ENCODE assay signal across 20 cellular contexts in genomic region chr12:118446247-118446646, GRCh38.
DNase-seq lines count a peak whose midpoint lies in the region; ATAC-seq and TF ChIP-seq lines count a peak whose summit lies in the region.
"Had no signal": no experiment of that assay in that cellular context is flagged by ENCODE, and none has a peak within 500 bp of the region (broad histone marks: within the 10 kb centered on the region; RNA-seq: fewer than 3 reads in every experiment).

No MANE protein-coding gene starts in this region.

- no peak overlapping the region for H3K23ac ChIP-seq in H9 (ENCODE audit: insufficient read length, low read depth, low read length)

- DNase-seq in H9 (no peak), PC-3 (no peak), epithelial cell of proximal tubule (ENCODE audit: low read depth) (no peak), A673 (ENCODE audit: low spot score) (no peak), SHP77 treated with DMSO at 0.1 percent for 48 hours (lab: John Stamatoyannopoulos, UW) (no peak), epidermal melanocyte (ENCODE audit: insufficient read length, low spot score) (no peak)
- DNase-seq: ACHN; CD4-positive, alpha-beta memory T cell; DMS79; GDM1; GOT3; Kasumi-1; NCI-H1417 treated with DMSO at 0.1 percent for 48 hours; NCI-H2029 treated with DMSO at 0.1 percent for 48 hours; NCI-H524 treated with DMSO at 0.1 percent for 48 hours; Peyer's patch; SJCRH30 had no signal

- no peaks in the 10 kb centered on the region for H3K36me3 ChIP-seq in PC-3 (ENCODE audit: low read depth, low read length)
- H3K36me3 ChIP-seq in A673 (ENCODE audit: insufficient read depth, low read length, poor library complexity, severe bottlenecking), result no peaks in the 10 kb centered on the region
- H3K36me3 ChIP-seq: Peyer's patch, SJCRH30 had no signal

- H3K14ac ChIP-seq in H9 (ENCODE audit: insufficient read depth, low read length), result no peak overlapping the region

- H3F3A ChIP-seq in PC-3 (ENCODE audit: low read length, unreplicated experiment), result no peaks in the 10 kb centered on the region

- H3K9me3 ChIP-seq in H9 (ENCODE audit: control insufficient read depth, low read depth, low read length) (no peaks in the 10 kb centered on the region), PC-3 (ENCODE audit: low read length) (no peaks in the 10 kb centered on the region), A673 (ENCODE audit: low read depth, low read length, poor library complexity, severe bottlenecking) (no peaks in the 10 kb centered on the region)
- H3K9me3 ChIP-seq: Peyer's patch, SJCRH30 had no signal

- H3K4ac ChIP-seq in H9 (ENCODE audit: low read depth, low read length), result no peak overlapping the region

- WGBS in H9 (ENCODE audit: extremely low coverage, insufficient read length, low lambda C conversion rate), result no CpG with 5 or more reads among the region's 4 CpGs

- H2BK20ac ChIP-seq in H9 (ENCODE audit: low read depth, low read length, poor library complexity, severe bottlenecking), result no peak overlapping the region

- ATAC-seq in PC-3, result no peak; the same call in 1 of the 2 replicates
- no peak for ATAC-seq in HG03280 (IDR thresholded peaks at IDR 0.05; ENCODE audit: unreplicated experiment)

- H3K4me1 Mint-ChIP-seq in H9, result peaks cover 3% of the 10 kb centered on the region in 2 experiments; a peak in 3 of 4 replicates
- H3K4me1 Mint-ChIP-seq: B cell; CD4-positive, alpha-beta memory T cell had no signal

- H3K9me2 ChIP-seq in PC-3 (replicated peaks; ENCODE audit: low read length), result no peaks in the 10 kb centered on the region

- no peaks in the 10 kb centered on the region for H3K27me3 Mint-ChIP-seq in H9 (ENCODE audit: low read depth)

- no peak overlapping the region for H2BK120ac ChIP-seq in H9 (ENCODE audit: low read depth, low read length, poor library complexity, severe bottlenecking)

- BruUV-seq in PC-3 (replicated peaks; lab: Mats Ljungman, UMichigan) (no TSS peak), A673 (replicated peaks; lab: Mats Ljungman, UMichigan) (no TSS peak)

- peaks cover 5 to 7% of the 10 kb centered on the region in 2 experiments; a peak in 1 of 5 replicates for H3K9me3 Mint-ChIP-seq in H9

- POLR2A ChIA-PET in PC-3 (lab: Charles Lee; ENCODE audit: unreplicated experiment), result no interaction called here
- POLR2A ChIA-PET in A673 (lab: Charles Lee; ENCODE audit: low non-redundant PET), result no interaction called here

- H3K79me2 ChIP-seq in H9 (ENCODE audit: insufficient read depth, low read length) (no peaks in the 10 kb centered on the region), PC-3 (ENCODE audit: low read length) (no peaks in the 10 kb centered on the region)

- H3K23me2 ChIP-seq in H9 (ENCODE audit: insufficient read length, low read depth, low read length, poor library complexity, severe bottlenecking), result no peaks in the 10 kb centered on the region

- H3K4me1 ChIP-seq in H9 (ENCODE audit: insufficient read depth, low read length), result no peaks in the 10 kb centered on the region
- no peaks in the 10 kb centered on the region for H3K4me1 ChIP-seq in PC-3 (ENCODE audit: insufficient read depth, low read length)
- no peaks in the 10 kb centered on the region for H3K4me1 ChIP-seq in A673 (ENCODE audit: insufficient read depth, low read length, poor library complexity, severe bottlenecking)
- H3K4me1 ChIP-seq: Peyer's patch, SJCRH30 had no signal

- H4K91ac ChIP-seq in H9 (ENCODE audit: insufficient read length, low read depth, low read length), result no peak overlapping the region

- no peaks in the 10 kb centered on the region for H4K20me1 ChIP-seq in H9 (ENCODE audit: control insufficient read depth, insufficient read depth, insufficient read length)
- H4K20me1 ChIP-seq in PC-3 (ENCODE audit: low read length), result no peaks in the 10 kb centered on the region

- H3T11ph ChIP-seq in H9 (ENCODE audit: low read length), result no peak overlapping the region

- intact Hi-C loops in PC-3 (cut with micrococcal nuclease) (no loop called here), A673 (cut with micrococcal nuclease; ENCODE audit: unreplicated experiment) (no loop called here)

- no peak overlapping the region for H4K8ac ChIP-seq in H9 (replicated peaks; ENCODE audit: insufficient read length, low read depth, low read length)

- no peak overlapping the region for H2BK5ac ChIP-seq in H9 (ENCODE audit: insufficient read length, low read length)

- no peak overlapping the region for H4K5ac ChIP-seq in H9 (ENCODE audit: insufficient read length, low read depth, low read length)

- no peak overlapping the region for H3K56ac ChIP-seq in H9 (ENCODE audit: insufficient read length, low read depth, low read length)

- no peaks in the 10 kb centered on the region for H3K36me3 Mint-ChIP-seq in H9 (ENCODE audit: insufficient read depth in 1 of 3, low read depth in 3 of 3)
- H3K36me3 Mint-ChIP-seq: CD4-positive, alpha-beta memory T cell had no signal

- H2BK15ac ChIP-seq in H9 (ENCODE audit: low read depth, low read length), result no peak overlapping the region

- H3K18ac ChIP-seq in H9 (ENCODE audit: insufficient read length, low read depth, low read length), result no peak overlapping the region

- H3K27ac Mint-ChIP-seq in H9, result peak overlapping the region in 1 of 3 experiments; percentile 36; a peak in 1 of 7 replicates
- H3K27ac Mint-ChIP-seq: B cell; CD4-positive, alpha-beta memory T cell had no signal

- H3K27me3 ChIP-seq in H9 (ENCODE audit: insufficient read depth, low read length), result no peaks in the 10 kb centered on the region
- peaks cover 63% of the 10 kb centered on the region for H3K27me3 ChIP-seq in PC-3 (ENCODE audit: low read length)
- H3K27me3 ChIP-seq in A673 (replicated peaks; ENCODE audit: insufficient read depth, low read depth, low read length, poor library complexity), result peaks cover 27% of the 10 kb centered on the region
- H3K27me3 ChIP-seq: Peyer's patch, SJCRH30 had no signal

- CTCF ChIA-PET in PC-3 (lab: Charles Lee) (interaction anchor here (0.7 kb wide), 1 partner anchor 1097 kb away, joined by 5 read pairs; no protein-coding TSS in a partner anchor), A673 (lab: Charles Lee) (no interaction called here)

- no peak overlapping the region for H3K4me2 ChIP-seq in H9 (ENCODE audit: insufficient read depth, insufficient read length, low read length)
- H3K4me2 ChIP-seq in PC-3 (ENCODE audit: low read length), result no peak overlapping the region

- H3K79me1 ChIP-seq in H9 (ENCODE audit: insufficient read depth, low read depth, low read length, poor library complexity, severe bottlenecking), result no peaks in the 10 kb centered on the region

- H3K4me3 ChIP-seq in PC-3 (ENCODE audit: low read length), result no peak overlapping the region
- H3K4me3 ChIP-seq in epithelial cell of proximal tubule (ENCODE audit: low read depth, low read length), result no peak overlapping the region
- H3K4me3 ChIP-seq in A673 (ENCODE audit: low read depth, low read length, poor library complexity, severe bottlenecking), result no peak overlapping the region
- H3K4me3 ChIP-seq: Peyer's patch, SJCRH30 had no signal

- no peak overlapping the region for H2AK5ac ChIP-seq in H9 (ENCODE audit: insufficient read length, low read length)

- no peak overlapping the region for H3K9ac ChIP-seq in H9 (ENCODE audit: extremely low read depth, insufficient read length, low read length)
- no peak overlapping the region for H3K9ac ChIP-seq in PC-3 (ENCODE audit: low read length)

- H2AFZ ChIP-seq in H9 (ENCODE audit: low read length) (no peak overlapping the region), PC-3 (ENCODE audit: low read length) (no peak overlapping the region)

- H3K27ac ChIP-seq in C4-2B (no peak overlapping the region), H9 (ENCODE audit: insufficient read length, low read depth, low read length) (no peak overlapping the region), PC-3 (ENCODE audit: low read length) (no peak overlapping the region), A673 (ENCODE audit: low read depth, low read length, poor library complexity, severe bottlenecking) (no peak overlapping the region)
- H3K27ac ChIP-seq: Peyer's patch, SJCRH30 had no signal

- TF ChIP-seq CTCF in C4-2B (conservative IDR thresholded peaks at IDR 0.05) (0 out of 2 replicates have a peak, but pooled peaks have one; percentile 9), H9 (conservative IDR thresholded peaks at IDR 0.05) (peak; percentile 39; the same call in 2 of the 3 replicates), PC-3 (conservative IDR thresholded peaks at IDR 0.05; ENCODE audit: low read depth, low read length) (peak; percentile 33; the same call in 1 of the 2 replicates), epithelial cell of proximal tubule (conservative IDR thresholded peaks at IDR 0.05; ENCODE audit: low read depth, low read length) (peak; percentile 24), A673 (conservative IDR thresholded peaks at IDR 0.05; ENCODE audit: low read depth, low read length) (no peak)

- no peak overlapping the region for H2BK12ac ChIP-seq in H9 (ENCODE audit: insufficient read length, low read depth, low read length)

- H3K4me3 Mint-ChIP-seq in H9, result no peak overlapping the region
- H3K4me3 Mint-ChIP-seq: B cell; CD4-positive, alpha-beta memory T cell had no signal
